Comparison of ENCODE assay signal across 22 cellular contexts in the genomic region with DNA sequence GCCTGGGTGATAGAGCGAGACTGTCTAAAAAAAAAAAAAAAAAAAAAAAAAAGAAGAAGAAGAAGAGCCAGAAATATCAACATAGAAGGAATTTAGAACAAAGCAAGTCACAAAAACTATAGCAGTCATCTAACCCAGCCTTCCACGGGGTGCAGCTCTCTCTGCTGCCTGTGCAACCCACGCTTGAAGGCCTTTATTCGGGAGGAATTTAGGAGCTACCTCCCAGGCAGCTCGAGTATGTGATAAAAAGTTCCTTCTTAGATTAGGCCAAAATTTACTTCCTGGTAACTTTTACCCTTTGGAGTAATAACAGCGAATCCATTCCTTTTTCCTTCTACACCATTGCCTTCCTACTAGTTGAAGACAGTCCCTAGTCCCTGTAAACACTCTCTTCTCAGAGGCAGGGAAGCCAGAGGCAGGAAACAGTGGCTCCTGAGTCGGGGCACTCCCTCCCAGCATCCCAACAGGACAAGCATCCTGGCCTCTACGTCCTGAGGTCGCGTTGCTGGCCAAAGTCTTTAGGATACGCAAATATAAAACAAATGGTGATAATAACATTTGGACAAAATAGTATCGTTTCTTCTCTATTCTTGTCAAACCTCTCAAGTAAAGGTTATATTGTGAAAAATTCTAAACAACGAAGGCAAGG.
DNase-seq lines count a peak whose midpoint lies in the region; ATAC-seq and TF ChIP-seq lines count a peak whose summit lies in the region.
"Had no signal": no experiment of that assay in that cellular context is flagged by ENCODE, and none has a peak within 500 bp of the region (broad histone marks: within the 10 kb centered on the region; RNA-seq: fewer than 3 reads in every experiment).

No MANE protein-coding gene starts in this region.

- WGBS in smooth muscle cell (ENCODE audit: low lambda C conversion rate) = 68% methylated on average over 13 of the region's 13 CpGs

- H3K36me3 Mint-ChIP-seq in GM23338 (ENCODE audit: low read depth) = peaks cover 8% of the 10 kb centered on the region; the same call in 2 of the 3 replicates
- H3K36me3 Mint-ChIP-seq in endothelial cell (ENCODE audit: low read depth, unreplicated experiment) = no peaks in the 10 kb centered on the region
- H3K36me3 Mint-ChIP-seq in CD14-positive monocyte = no peaks in the 10 kb centered on the region

- H2AFZ ChIP-seq in GM23338 (peak overlapping the region; percentile 35), smooth muscle cell (ENCODE audit: low read depth) (peak overlapping the region; percentile 87)
- H2AFZ ChIP-seq: GM23248 had no signal

- H3K4me1 ChIP-seq in GM23338 (ENCODE audit: insufficient read depth) = peaks cover 14% of the 10 kb centered on the region
- no peaks in the 10 kb centered on the region for H3K4me1 ChIP-seq in NT2/D1 (ENCODE audit: insufficient read depth, insufficient read length)
- H3K4me1 ChIP-seq in smooth muscle cell (ENCODE audit: low read depth) = no peaks in the 10 kb centered on the region

- H3K4me2 ChIP-seq in GM23338 (peak overlapping the region; percentile 71), smooth muscle cell (peak overlapping the region; percentile 72)
- H3K4me2 ChIP-seq: SK-N-SH had no signal

- H3K9me3 Mint-ChIP-seq in GM23338 (peaks cover 10% of the 10 kb centered on the region; the same call in 2 of the 3 replicates), endothelial cell (ENCODE audit: unreplicated experiment) (no peaks in the 10 kb centered on the region), CD14-positive monocyte (peaks cover 2 to 9% (median 4%) of the 10 kb centered on the region in 7 donors)

- H3K9ac ChIP-seq in NT2/D1 (ENCODE audit: insufficient read length, low read depth) = peak overlapping the region; percentile 18
- no peak overlapping the region for H3K9ac ChIP-seq in smooth muscle cell (ENCODE audit: low read depth)
- H3K9ac ChIP-seq: GM23248, SK-N-SH had no signal

- peaks cover 6% of the 10 kb centered on the region; the same call in 1 of the 2 replicates for H3F3A ChIP-seq in GM23338 (replicated peaks; ENCODE audit: low read depth)
- H3F3A ChIP-seq in smooth muscle cell (ENCODE audit: low read depth) = no peaks in the 10 kb centered on the region

- H3K27ac Mint-ChIP-seq in GM23338 = no peak overlapping the region
- peak overlapping the region; percentile 30 for H3K27ac Mint-ChIP-seq in endothelial cell (ENCODE audit: unreplicated experiment)
- H3K27ac Mint-ChIP-seq in CD14-positive monocyte = peak overlapping the region in 1 of 7 donors; percentile 8
- H3K27ac Mint-ChIP-seq: B cell had no signal

- H3K27ac ChIP-seq in GM23338 (ENCODE audit: low read depth) (peak overlapping the region; percentile 57; the same call in 1 of the 2 replicates), smooth muscle cell (ENCODE audit: low read depth) (no peak overlapping the region)
- H3K27ac ChIP-seq: GM23248 had no signal

- H3K9me3 ChIP-seq in NT2/D1 (ENCODE audit: insufficient read depth, low read length) = no peaks in the 10 kb centered on the region
- no peaks in the 10 kb centered on the region for H3K9me3 ChIP-seq in smooth muscle cell (replicated peaks; ENCODE audit: low read depth)
- H3K9me3 ChIP-seq: SK-N-SH had no signal

- H3K27me3 ChIP-seq in GM23338 (ENCODE audit: insufficient read depth) (no peaks in the 10 kb centered on the region), NT2/D1 (ENCODE audit: insufficient read depth, insufficient read length) (no peaks in the 10 kb centered on the region), smooth muscle cell (ENCODE audit: low read depth) (no peaks in the 10 kb centered on the region)

- no peaks in the 10 kb centered on the region for H3K36me3 ChIP-seq in GM23338 (ENCODE audit: insufficient read depth)
- no peaks in the 10 kb centered on the region for H3K36me3 ChIP-seq in NT2/D1 (ENCODE audit: insufficient read depth, insufficient read length, low read length)
- no peaks in the 10 kb centered on the region for H3K36me3 ChIP-seq in smooth muscle cell (ENCODE audit: low read depth)

- H4K20me1 ChIP-seq in GM23338 (replicated peaks; ENCODE audit: insufficient read depth) (no peaks in the 10 kb centered on the region), smooth muscle cell (ENCODE audit: low read depth) (no peaks in the 10 kb centered on the region)

- no peak for TF ChIP-seq CTCF in GM23338 (conservative IDR thresholded peaks at IDR 0.05; ENCODE audit: low read depth in 2 of 2)
- no peak for TF ChIP-seq CTCF in endothelial cell (IDR thresholded peaks at IDR 0.05; ENCODE audit: unreplicated experiment)
- no peak for TF ChIP-seq CTCF in smooth muscle cell (IDR thresholded peaks at IDR 0.05; ENCODE audit: borderline replicate concordance, insufficient read depth, poor library complexity, severe bottlenecking)
- TF ChIP-seq CTCF in CD14-positive monocyte (IDR thresholded peaks at IDR 0.05) = no peak

- H3K79me2 ChIP-seq in GM23338 (replicated peaks; ENCODE audit: insufficient read depth) (no peaks in the 10 kb centered on the region), smooth muscle cell (ENCODE audit: low read depth) (no peaks in the 10 kb centered on the region)

- peak; percentile 39 for ATAC-seq in GM23338
- ATAC-seq: GM12878, Panc1 had no signal

- H3K4me3 Mint-ChIP-seq in GM23338 (peak overlapping the region; percentile 50), endothelial cell (ENCODE audit: unreplicated experiment) (no peak overlapping the region), CD14-positive monocyte (no peak overlapping the region)
- H3K4me3 Mint-ChIP-seq: B cell had no signal

- DNase-seq in GM23338 (ENCODE audit: low spot score) (peak; percentile 57), NT2/D1 (ENCODE audit: low read depth, low spot score) (no peak), endothelial cell (ENCODE audit: low spot score) (no peak), smooth muscle cell (lab: John Stamatoyannopoulos, UW; ENCODE audit: unreplicated experiment) (no peak), dermis blood vessel endothelial cell (no peak), T-helper 1 cell (no peak), CD14-positive monocyte (ENCODE audit: low spot score) (no peak)
- DNase-seq: DMS79 treated with DMSO at 0.1 percent for 48 hours; GM23248; KG1; NCI-H1092 treated with DMSO at 0.1 percent for 48 hours; NCI-H1436 treated with DMSO at 0.1 percent for 48 hours; NCI-H1930; NCI-H2227 treated with DMSO at 0.1 percent for 48 hours; NCI-H510A treated with DMSO at 0.1 percent for 48 hours; NCI-H748 treated with DMSO at 0.1 percent for 48 hours; NK-92 treated with Interleukin-12 subunit alpha and Interleukin-12 subunit beta, amount 100 ng/mL, for 24 hours; SIG-M5; SK-N-SH had no signal

- peak overlapping the region; percentile 41 for H3K4me3 ChIP-seq in GM23338
- H3K4me3 ChIP-seq in NT2/D1 (ENCODE audit: insufficient read length, low read depth) = peak overlapping the region; percentile 3
- no peak overlapping the region for H3K4me3 ChIP-seq in smooth muscle cell
- H3K4me3 ChIP-seq: GM12878, GM23248 had no signal

- 0 out of 2 replicates have a peak, but pooled peaks cover 3% of the 10 kb centered on the region for H3K9me2 ChIP-seq in GM23338 (ENCODE audit: insufficient read depth)
- H3K9me2 ChIP-seq: SK-N-SH had no signal

- H3K4me1 Mint-ChIP-seq in GM23338 (peaks cover 24% of the 10 kb centered on the region), endothelial cell (ENCODE audit: unreplicated experiment) (no peaks in the 10 kb centered on the region), CD14-positive monocyte (no peaks in the 10 kb centered on the region)
- H3K4me1 Mint-ChIP-seq: B cell had no signal

- peaks cover 15% of the 10 kb centered on the region for H3K27me3 Mint-ChIP-seq in GM23338 (ENCODE audit: insufficient read depth, low read depth, poor library complexity)
- H3K27me3 Mint-ChIP-seq in endothelial cell (ENCODE audit: unreplicated experiment) = no peaks in the 10 kb centered on the region
- H3K27me3 Mint-ChIP-seq in CD14-positive monocyte (ENCODE audit: low read depth in 3 of 3) = peaks cover 2 to 8% (median 3%) of the 10 kb centered on the region in 3 donors
- H3K27me3 Mint-ChIP-seq: B cell had no signal

- intact Hi-C loops in CD14-positive monocyte (cut with micrococcal nuclease) = no loop called here

TF ChIP-seq in GM23338, 12 proteins besides CTCF, POLR2A, EP300 and RAD21 (continues in another document):
- TF ChIP-seq EZH2 (IDR thresholded peaks at IDR 0.05; ENCODE audit: low read depth, unreplicated experiment) = no peak
- no peak for TF ChIP-seq EZH2phosphoT487 (IDR thresholded peaks at IDR 0.05; ENCODE audit: unreplicated experiment)
- no peak for TF ChIP-seq CREB1 (CRISPR knock-in tag; IDR thresholded peaks at IDR 0.05; ENCODE audit: low read depth)
- TF ChIP-seq, protein P1, sequence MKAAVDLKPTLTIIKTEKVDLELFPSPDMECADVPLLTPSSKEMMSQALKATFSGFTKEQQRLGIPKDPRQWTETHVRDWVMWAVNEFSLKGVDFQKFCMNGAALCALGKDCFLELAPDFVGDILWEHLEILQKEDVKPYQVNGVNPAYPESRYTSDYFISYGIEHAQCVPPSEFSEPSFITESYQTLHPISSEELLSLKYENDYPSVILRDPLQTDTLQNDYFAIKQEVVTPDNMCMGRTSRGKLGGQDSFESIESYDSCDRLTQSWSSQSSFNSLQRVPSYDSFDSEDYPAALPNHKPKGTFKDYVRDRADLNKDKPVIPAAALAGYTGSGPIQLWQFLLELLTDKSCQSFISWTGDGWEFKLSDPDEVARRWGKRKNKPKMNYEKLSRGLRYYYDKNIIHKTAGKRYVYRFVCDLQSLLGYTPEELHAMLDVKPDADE (IDR thresholded peaks at IDR 0.05) = no peak
- no peak for TF ChIP-seq NANOG (IDR thresholded peaks at IDR 0.05; ENCODE audit: borderline replicate concordance)
